29 cellular contexts compared by ENCODE assay signal in genomic region chr4:5463361-5463760, GRCh38.
"Had no signal": no experiment of that assay in that cellular context is flagged by ENCODE, and none has a peak within 500 bp of the region (broad histone marks: within the 10 kb centered on the region; RNA-seq: fewer than 3 reads in every experiment).

No MANE protein-coding gene starts in this region.

- H3K4me3 Mint-ChIP-seq: central memory CD8-positive, alpha-beta T cell; memory B cell; mesothelial cell of epicardium; naive B cell; nephron progenitor cell; stimulated activated effector memory CD8-positive, alpha-beta T cell treated with anti-CD3 and anti-CD28 coated beads, Interleukin-12 subunit alpha, Interleukin-12 subunit beta, amount 100 ng/mL, for 72 hours; type B pancreatic cell had no signal

- ATAC-seq: left lobe of liver; mucosa of descending colon; sciatic nerve; stimulated activated effector memory CD8-positive, alpha-beta T cell treated with anti-CD3 and anti-CD28 coated beads, Interleukin-12 subunit alpha, Interleukin-12 subunit beta, amount 100 ng/mL, for 72 hours had no signal

- H3K79me2 ChIP-seq: parathyroid adenoma had no signal

- H3K9me3 Mint-ChIP-seq: central memory CD8-positive, alpha-beta T cell; memory B cell; mesothelial cell of epicardium; naive B cell; nephron progenitor cell; stimulated activated effector memory CD8-positive, alpha-beta T cell treated with anti-CD3 and anti-CD28 coated beads, Interleukin-12 subunit alpha, Interleukin-12 subunit beta, amount 100 ng/mL, for 72 hours; type B pancreatic cell had no signal

- H3K36me3 Mint-ChIP-seq: memory B cell; mesothelial cell of epicardium; naive B cell; stimulated activated effector memory CD8-positive, alpha-beta T cell treated with anti-CD3 and anti-CD28 coated beads, Interleukin-12 subunit alpha, Interleukin-12 subunit beta, amount 100 ng/mL, for 72 hours; type B pancreatic cell had no signal

- H3K4me1 ChIP-seq: esophagus muscularis mucosa, foreskin keratinocyte, parathyroid adenoma, stomach, thyroid gland had no signal

- DNase-seq: dermis blood vessel endothelial cell; effector memory CD4-positive, alpha-beta T cell; foreskin keratinocyte; glutamatergic neuron; kidney; mucosa of descending colon; naive B cell; nephron progenitor cell; stimulated activated CD4-positive, alpha-beta T cell treated with anti-CD3 and anti-CD28 coated beads, Interleukin-2, amount 100 ng/mL, for 24 hours; stimulated activated CD4-positive, alpha-beta T cell treated with anti-CD3 and anti-CD28 coated beads, Interleukin-4, amount 100 ng/mL, for 24 hours; stimulated activated naive CD4-positive, alpha-beta T cell treated with Interleukin-2 at 50 U/mL for 16 hours; stomach; thyroid gland had no signal

- H3K27me3 ChIP-seq: esophagus muscularis mucosa, foreskin keratinocyte, neutrophil, stomach, thyroid gland had no signal

- H3K27ac ChIP-seq: coronary artery, esophagus muscularis mucosa, foreskin keratinocyte, neutrophil, parathyroid adenoma, stomach, thyroid gland had no signal

- H3K4me3 ChIP-seq: coronary artery, esophagus muscularis mucosa, lung, mucosa of descending colon, smooth muscle cell, stomach, thyroid gland had no signal

- H3K4me1 Mint-ChIP-seq: central memory CD8-positive, alpha-beta T cell; memory B cell; mesothelial cell of epicardium; naive B cell; nephron progenitor cell; stimulated activated effector memory CD8-positive, alpha-beta T cell treated with anti-CD3 and anti-CD28 coated beads, Interleukin-12 subunit alpha, Interleukin-12 subunit beta, amount 100 ng/mL, for 72 hours had no signal

- FAIRE-seq: endothelial cell of umbilical vein, kidney, urothelium cell line had no signal

- H3K9ac ChIP-seq: parathyroid adenoma had no signal

- H3K27me3 Mint-ChIP-seq: central memory CD8-positive, alpha-beta T cell; naive B cell; progenitor cell of endocrine pancreas had no signal

- H2AFZ ChIP-seq: parathyroid adenoma had no signal

- H3K27ac Mint-ChIP-seq: memory B cell; mesothelial cell of epicardium; naive B cell; progenitor cell of endocrine pancreas; stimulated activated effector memory CD8-positive, alpha-beta T cell treated with anti-CD3 and anti-CD28 coated beads, Interleukin-12 subunit alpha, Interleukin-12 subunit beta, amount 100 ng/mL, for 72 hours; type B pancreatic cell had no signal

- H3K4me2 ChIP-seq: smooth muscle cell had no signal

- H3K36me3 ChIP-seq: esophagus muscularis mucosa, neutrophil, thyroid gland had no signal

- H3K9me3 ChIP-seq: esophagus muscularis mucosa, mucosa of descending colon, neutrophil, stomach, thyroid gland had no signal
